ENCODE assay signal across 8 cellular contexts in genomic region chr7:65873582-65874193, GRCh38. TPM values are rescaled to one million over a fixed set of nuclear protein-coding genes. Genes with fewer than 3 reads are reported as not detected.
DNase-seq lines count a peak whose midpoint lies in the region; TF ChIP-seq lines count a peak whose summit lies in the region.
"Not testable (repeated sequence)": the region's sequence is repeated elsewhere in the genome, so short reads cannot be mapped to it uniquely, and the experiment has no call there.

No MANE protein-coding gene starts in this region.

- not testable (repeated sequence) for TF ChIP-seq CTCF in GM12875 (IDR thresholded peaks at IDR 0.05; ENCODE audit: borderline replicate concordance, insufficient read depth, low read depth, low read length); HEK293 (tag by site-specific recombination; IDR thresholded peaks at IDR 0.05); brain microvascular endothelial cell (IDR thresholded peaks at IDR 0.05; ENCODE audit: low read depth, low read length, missing control alignments); hepatocyte (IDR thresholded peaks at IDR 0.05; ENCODE audit: poor library complexity); ovary (IDR thresholded peaks at IDR 0.05); transverse colon (IDR thresholded peaks at IDR 0.05)

- WGBS in hepatocyte (ENCODE audit: low lambda C conversion rate, missing lambda C conversion rate) = 2% methylated on average over 17 of the region's 57 CpGs
- WGBS in ovary, 3 donors = 0 to 1% (median 1%) methylated on average over 11 to 57 of the region's 57 CpGs
- 2% methylated on average over 7 of the region's 57 CpGs; no CpG with 5 or more reads in 1 of the 2 donors for WGBS in transverse colon (ENCODE audit: low coverage in 1 of 2), 2 donors

- peaks cover 48% of the 10 kb centered on the region for H3K79me2 ChIP-seq in hepatocyte

- not testable (repeated sequence) for TF ChIP-seq POLR2A in ovary (IDR thresholded peaks at IDR 0.05)
- TF ChIP-seq POLR2A in transverse colon (IDR thresholded peaks at IDR 0.05) = peak; percentile 3

- H3K27ac ChIP-seq in HEK293 (ENCODE audit: extremely low read depth, low read depth, low read length) (peak overlapping the region; percentile 76; the same call in 1 of the 2 replicates), brain microvascular endothelial cell (peak overlapping the region; percentile 81), hepatocyte (peak overlapping the region; percentile 95), ovary (peak overlapping the region; percentile 4 to 64), transverse colon (peak overlapping the region; percentile 89 to 93 (median 90))

- H3K4me3 ChIP-seq in GM12875 (ENCODE audit: low read depth, low read length) (peak overlapping the region; percentile 82), HEK293 (ENCODE audit: low read depth, low read length) (peak overlapping the region; percentile 82), brain microvascular endothelial cell (ENCODE audit: low read depth, low read length) (peak overlapping the region; percentile 69), hepatocyte (peak overlapping the region; percentile 96), ovary (peak overlapping the region; percentile 100), transverse colon (peak overlapping the region; percentile 92 to 98 (median 94))
- peak overlapping the region; percentile 69 for H3K4me3 ChIP-seq in Jurkat, Clone E6-1 (ENCODE audit: low read length)

- H4K20me1 ChIP-seq in hepatocyte (ENCODE audit: insufficient read depth, poor library complexity, severe bottlenecking) = not testable (repeated sequence)

- H3K4me2 ChIP-seq in hepatocyte = peak overlapping the region; percentile 90

- intact Hi-C loops in ovary (cut with DNase I); transverse colon (cut with DNase I; ENCODE audit: low total_unique reads): not testable (repeated sequence)

- POLR2A ChIA-PET in HEK293 (lab: Yijun Ruan, JAX) = not testable (repeated sequence)

- H3K9me2 ChIP-seq in hepatocyte (replicated peaks; ENCODE audit: insufficient read depth) = not testable (repeated sequence)

- not testable (repeated sequence) for H3K36me3 ChIP-seq in HEK293 (ENCODE audit: control insufficient read depth in 2 of 2, insufficient read depth in 1 of 2, low read length in 2 of 2); brain microvascular endothelial cell (replicated peaks); hepatocyte (replicated peaks; ENCODE audit: insufficient read depth, low read depth); ovary; transverse colon

- CTCF ChIA-PET in HEK293 (lab: Yijun Ruan, JAX) = not testable (repeated sequence)

- not testable (repeated sequence) for H3K4me1 ChIP-seq in HEK293 (ENCODE audit: control insufficient read depth, insufficient read depth, low read length); hepatocyte (ENCODE audit: insufficient read depth); ovary (ENCODE audit: insufficient read depth)
- H3K4me1 ChIP-seq in transverse colon = peaks cover 0 to 15% (median 8%) of the 10 kb centered on the region in 4 donors

- in situ Hi-C loops in brain microvascular endothelial cell (cut with HindIII; ENCODE audit: low pct_ligation_motif_present, low sequenced_read_pairs); transverse colon (cut with MboI; ENCODE audit: low pct_ligation_motif_present in 1 of 4, low pct_unique_long_range_greater_than_20kb in 1 of 4, low sequenced_read_pairs in 3 of 4): not testable (repeated sequence)

- H3K9me3 ChIP-seq in HEK293 (ENCODE audit: control insufficient read depth, insufficient read depth, low read depth, low read length); hepatocyte (ENCODE audit: low read depth); ovary; transverse colon: not testable (repeated sequence)

- H2AFZ ChIP-seq in hepatocyte = peak overlapping the region; percentile 99

- not testable (repeated sequence) for DNase-seq in Jurkat, Clone E6-1 (ENCODE audit: low read depth, low spot score); brain microvascular endothelial cell
- peak; percentile 15 for DNase-seq in UCSD-AML1 (lab: John Stamatoyannopoulos, UW; ENCODE audit: unreplicated experiment)
- DNase-seq in hepatocyte (ENCODE audit: low spot score) = peak; percentile 46
- peak; percentile 20 to 58 (median 44) for DNase-seq in ovary
- DNase-seq in transverse colon = peak; percentile 39

- H3K27me3 ChIP-seq in brain microvascular endothelial cell (replicated peaks); hepatocyte; ovary; transverse colon: not testable (repeated sequence)

- not testable (repeated sequence) for TF ChIP-seq EP300 in ovary (IDR thresholded peaks at IDR 0.05); transverse colon (IDR thresholded peaks at IDR 0.05; ENCODE audit: low read depth)

TF ChIP-seq in HEK293, 187 proteins besides CTCF, POLR2A, EP300 and RAD21:
- TF ChIP-seq SP2 (tag by site-specific recombination; IDR thresholded peaks at IDR 0.05) = peak; percentile 34
TF ChIP-seq in HEK293: peak in this region for 1; not testable (repeated sequence) for 186.

RNA-seq across cellular contexts. Expression of gene VKORC1L1, which starts 0.8 kb away (rescaled TPM):
- polyA plus RNA-seq in Jurkat, Clone E6-1 (2012; ENCODE audit: insufficient read depth, insufficient read length) = 21.1 TPM
- 23.5 and 28.5 TPM in 2 replicates for total RNA-seq in hepatocyte
- polyA plus RNA-seq in hepatocyte = 19.0 and 22.2 TPM in 2 replicates
- total RNA-seq in ovary = 10 to 100 TPM; 11.8 to 30.0 (median 24.8) TPM
- 10 to 100 TPM; 16.3 to 38.0 TPM for polyA plus RNA-seq in ovary
- total RNA-seq in transverse colon = 10 to 100 TPM; 16.0 to 25.8 (median 22.2) TPM

Comparison
In these comparisons a context has a peak if more than half of its experiments do, and no peak if none do; other contexts are left out.
1. H3K27ac ChIP-seq: peak in every context shown above with its lines; median percentile 95 in hepatocyte; 90 in transverse colon; 81 in brain microvascular endothelial cell; 76 in HEK293; 34 in ovary.